19 cellular contexts compared by ENCODE assay signal in genomic region chrX:12026481-12026880, GRCh38.
A peak's percentile ranks its signal among the peaks of the same experiment; 100 is the strongest.
DNase-seq lines count a peak whose midpoint lies in the region; ATAC-seq and TF ChIP-seq lines count a peak whose summit lies in the region.
"Had no signal": no experiment of that assay in that cellular context is flagged by ENCODE, and none has a peak within 500 bp of the region (broad histone marks: within the 10 kb centered on the region; RNA-seq: fewer than 3 reads in every experiment).

No MANE protein-coding gene starts in this region.

- H2AFZ ChIP-seq in mammary epithelial cell (ENCODE audit: low read depth, low read length): no peak overlapping the region
- H2AFZ ChIP-seq: GM23338 had no signal

- no peaks in the 10 kb centered on the region for H3K79me2 ChIP-seq in mammary epithelial cell (ENCODE audit: insufficient read depth, low read length)

- H3K4me1 ChIP-seq in mammary epithelial cell (ENCODE audit: insufficient read depth, low read length) (no peaks in the 10 kb centered on the region), breast epithelium (no peaks in the 10 kb centered on the region)

- H3K27ac ChIP-seq in mammary epithelial cell (ENCODE audit: insufficient read depth, low read depth, low read length): no peak overlapping the region
- no peak overlapping the region for H3K27ac ChIP-seq in breast epithelium
- H3K27ac ChIP-seq in epithelial cell of prostate: peak overlapping the region; percentile 61
- H3K27ac ChIP-seq: 22Rv1 had no signal

- H3K4me2 ChIP-seq in mammary epithelial cell (ENCODE audit: insufficient read depth, low read depth, low read length): no peak overlapping the region
- H3K4me2 ChIP-seq: GM23338 had no signal

- 33% methylated on average over 2 of the region's 2 CpGs for WGBS in mammary epithelial cell (ENCODE audit: low coverage, missing lambda C conversion rate)

- H3K27me3 ChIP-seq in mammary epithelial cell (ENCODE audit: insufficient read depth, low read length) (no peaks in the 10 kb centered on the region), breast epithelium (peaks cover 0 to 11% of the 10 kb centered on the region in 2 donors)

- peaks cover 6% of the 10 kb centered on the region for H3K27me3 Mint-ChIP-seq in nephron progenitor cell (ENCODE audit: low read depth, poor library complexity)
- H3K27me3 Mint-ChIP-seq: CD4-positive, alpha-beta memory T cell had no signal

- DNase-seq in mammary epithelial cell (peak; percentile 42), breast epithelium (ENCODE audit: low spot score in 2 of 2) (no peak), astrocyte of the hippocampus (ENCODE audit: low read depth, low spot score) (peak; percentile 43), epithelial cell of prostate (ENCODE audit: low read depth, low spot score) (no peak), NOMO-1 (lab: John Stamatoyannopoulos, UW; ENCODE audit: unreplicated experiment in 2 of 2) (no peak), nephron progenitor cell (no peak), epidermal melanocyte (ENCODE audit: insufficient read length, low spot score) (no peak)
- DNase-seq: ACHN; C1 segment of cervical spinal cord; CD4-positive, alpha-beta memory T cell; DMS153; DMS79 treated with DMSO at 0.1 percent for 48 hours; EL; H7 had no signal

- no peak overlapping the region for H3K9ac ChIP-seq in mammary epithelial cell (ENCODE audit: insufficient read depth, low read length)

- intact Hi-C loops in mammary epithelial cell (cut with micrococcal nuclease) (no loop called here), breast epithelium (cut with DNase I; ENCODE audit: low total_unique reads) (no loop called here)

- CTCF ChIA-PET in mammary epithelial cell (lab: Charles Lee; ENCODE audit: low non-redundant PET): no interaction called here

- H3K4me3 ChIP-seq in mammary epithelial cell (replicated peaks in 1 of 3; ENCODE audit: insufficient read depth in 1 of 3, low read depth in 2 of 3, low read length in 3 of 3) (no peak overlapping the region), breast epithelium (no peak overlapping the region)
- H3K4me3 ChIP-seq: GM23338 had no signal

- H3K9me3 ChIP-seq in mammary epithelial cell (replicated peaks; ENCODE audit: insufficient read depth, low read length): no peaks in the 10 kb centered on the region
- no peaks in the 10 kb centered on the region for H3K9me3 ChIP-seq in breast epithelium

- no peak overlapping the region for H3K4me3 Mint-ChIP-seq in nephron progenitor cell
- H3K4me3 Mint-ChIP-seq: B cell; CD4-positive, alpha-beta memory T cell; GM23338 had no signal

- no TSS peak for BruUV-seq in mammary epithelial cell (replicated peaks; lab: Mats Ljungman, UMichigan)

- dilution Hi-C loops in mammary epithelial cell (cut with HindIII; ENCODE audit: low sequenced_read_pairs): no loop called here

- ATAC-seq in GM18868 (IDR thresholded peaks at IDR 0.05; ENCODE audit: unreplicated experiment): no peak
- ATAC-seq: GM23338, HepG2 had no signal

- H3K9me3 Mint-ChIP-seq in nephron progenitor cell: peaks cover 19% of the 10 kb centered on the region
- H3K9me3 Mint-ChIP-seq: GM23338 had no signal

- TF ChIP-seq CTCF in mammary epithelial cell (conservative IDR thresholded peaks at IDR 0.05 in 1 of 2, IDR thresholded peaks at IDR 0.05 in 1 of 2; ENCODE audit: extremely low read depth in 1 of 2, insufficient read depth in 1 of 2, low read depth in 1 of 2, low read length in 2 of 2) (no peak), breast epithelium (IDR thresholded peaks at IDR 0.05) (no peak), nephron progenitor cell (IDR thresholded peaks at IDR 0.05) (no peak)

- H3K36me3 ChIP-seq in mammary epithelial cell (ENCODE audit: insufficient read depth, low read length) (no peaks in the 10 kb centered on the region), breast epithelium (no peaks in the 10 kb centered on the region)

- no peaks in the 10 kb centered on the region for H3K4me1 Mint-ChIP-seq in nephron progenitor cell
- H3K4me1 Mint-ChIP-seq: B cell; CD4-positive, alpha-beta memory T cell; GM23338 had no signal

- H3K36me3 Mint-ChIP-seq in nephron progenitor cell (ENCODE audit: low read depth): no peaks in the 10 kb centered on the region
- H3K36me3 Mint-ChIP-seq: CD4-positive, alpha-beta memory T cell had no signal

- H4K20me1 ChIP-seq in mammary epithelial cell (ENCODE audit: insufficient read depth, low read length): no peaks in the 10 kb centered on the region

- in situ Hi-C loops in mammary epithelial cell (cut with MboI; ENCODE audit: low sequenced_read_pairs in 2 of 2): no loop called here

- no peak for TF ChIP-seq POLR2A in breast epithelium (IDR thresholded peaks at IDR 0.05)

- no peak overlapping the region for H3K27ac Mint-ChIP-seq in nephron progenitor cell
- H3K27ac Mint-ChIP-seq: B cell; CD4-positive, alpha-beta memory T cell; GM23338 had no signal

Comparison
In these comparisons a context has a peak if more than half of its experiments do, and no peak if none do; other contexts are left out.
1. DNase-seq: peak in mammary epithelial cell (single experiment) and astrocyte of the hippocampus (single experiment); none in breast epithelium (0 of 2), epithelial cell of prostate (single experiment), NOMO-1 (0 of 2), nephron progenitor cell (single experiment) and epidermal melanocyte (single experiment).